10 cellular contexts compared by ENCODE assay signal in genomic region chr6:63816979-63817436, GRCh38.
DNase-seq lines count a peak whose midpoint lies in the region; ATAC-seq and TF ChIP-seq lines count a peak whose summit lies in the region.
"Had no signal": no experiment of that assay in that cellular context is flagged by ENCODE, and none has a peak within 500 bp of the region (broad histone marks: within the 10 kb centered on the region; RNA-seq: fewer than 3 reads in every experiment).

No MANE protein-coding gene starts in this region.

- no peak overlapping the region for H3K27ac Mint-ChIP-seq in stimulated activated naive CD8-positive, alpha-beta T cell treated with anti-CD3 and anti-CD28 coated beads, Interleukin-15, amount 100 ng/mL, for 72 hours
- no peak overlapping the region for H3K27ac Mint-ChIP-seq in activated T-cell treated with anti-CD3 and anti-CD28 coated beads, Interleukin-2, amount 50 U/mL, for 72 hours

- ATAC-seq in stimulated activated naive CD8-positive, alpha-beta T cell treated with anti-CD3 and anti-CD28 coated beads, Interleukin-15, amount 100 ng/mL, for 72 hours: peak; percentile 33
- no peak for ATAC-seq in stimulated activated naive CD8-positive, alpha-beta T cell treated with anti-CD3 and anti-CD28 coated beads, Interleukin-15, Interleukin-2, amounts not matched to agents 100 U/mL and 50 U/mL, for 24 hours
- peak; percentile 62 for ATAC-seq in foreskin keratinocyte
- ATAC-seq in activated T-cell treated with anti-CD3 and anti-CD28 coated beads, Interleukin-2, amount 50 U/mL, for 72 hours (replicated peaks in 1 of 2): no peak

- H3K36me3 Mint-ChIP-seq in activated T-cell treated with anti-CD3 and anti-CD28 coated beads, Interleukin-2, amount 50 U/mL, for 72 hours (ENCODE audit: insufficient read depth in 2 of 2): no peaks in the 10 kb centered on the region

- no peak overlapping the region for H3K4me3 Mint-ChIP-seq in stimulated activated naive CD8-positive, alpha-beta T cell treated with anti-CD3 and anti-CD28 coated beads, Interleukin-15, amount 100 ng/mL, for 72 hours
- H3K4me3 Mint-ChIP-seq in activated T-cell treated with anti-CD3 and anti-CD28 coated beads, Interleukin-2, amount 50 U/mL, for 72 hours: no peak overlapping the region

- H3K27ac ChIP-seq in foreskin keratinocyte: no peak overlapping the region
- H3K27ac ChIP-seq: esophagus muscularis mucosa, parathyroid adenoma had no signal

- H3K27me3 ChIP-seq in foreskin keratinocyte: no peaks in the 10 kb centered on the region
- H3K27me3 ChIP-seq: esophagus muscularis mucosa had no signal

- no peaks in the 10 kb centered on the region for H3K4me1 Mint-ChIP-seq in stimulated activated naive CD8-positive, alpha-beta T cell treated with anti-CD3 and anti-CD28 coated beads, Interleukin-15, amount 100 ng/mL, for 72 hours
- no peaks in the 10 kb centered on the region for H3K4me1 Mint-ChIP-seq in activated T-cell treated with anti-CD3 and anti-CD28 coated beads, Interleukin-2, amount 50 U/mL, for 72 hours (ENCODE audit: low read depth)

- DNase-seq in stimulated activated naive CD8-positive, alpha-beta T cell treated with anti-CD3 and anti-CD28 coated beads, Interleukin-15, amount 100 ng/mL, for 72 hours: no peak
- DNase-seq in stimulated activated naive CD8-positive, alpha-beta T cell treated with anti-CD3 and anti-CD28 coated beads, Interleukin-15, Interleukin-2, amounts not matched to agents 100 U/mL and 50 U/mL, for 24 hours: no peak
- peak; percentile 8 for DNase-seq in NCI-H748 treated with DMSO at 0.1 percent for 48 hours (lab: John Stamatoyannopoulos, UW)
- DNase-seq in foreskin keratinocyte: no peak
- DNase-seq in NCI-H2227 treated with DMSO at 0.1 percent for 48 hours (lab: John Stamatoyannopoulos, UW): no peak
- no peak for DNase-seq in stimulated activated naive CD4-positive, alpha-beta T cell treated with Interleukin-2 at 50 U/mL for 16 hours (lab: John Stamatoyannopoulos, UW)
- no peak for DNase-seq in glomerular visceral epithelial cell (ENCODE audit: extremely low spot score)
- no peak for DNase-seq in activated T-cell treated with anti-CD3 and anti-CD28 coated beads, Interleukin-2, amount 50 U/mL, for 72 hours

- TF ChIP-seq CTCF in foreskin keratinocyte (conservative IDR thresholded peaks at IDR 0.05): peak; percentile 45

- H3K9me3 Mint-ChIP-seq in stimulated activated naive CD8-positive, alpha-beta T cell treated with anti-CD3 and anti-CD28 coated beads, Interleukin-15, amount 100 ng/mL, for 72 hours: no peaks in the 10 kb centered on the region
- no peaks in the 10 kb centered on the region for H3K9me3 Mint-ChIP-seq in activated T-cell treated with anti-CD3 and anti-CD28 coated beads, Interleukin-2, amount 50 U/mL, for 72 hours

- H3K4me1 ChIP-seq in foreskin keratinocyte: peaks cover 7% of the 10 kb centered on the region
- H3K4me1 ChIP-seq: esophagus muscularis mucosa, parathyroid adenoma had no signal

- peaks cover 8% of the 10 kb centered on the region for H3K27me3 Mint-ChIP-seq in stimulated activated naive CD8-positive, alpha-beta T cell treated with anti-CD3 and anti-CD28 coated beads, Interleukin-15, amount 100 ng/mL, for 72 hours
- H3K27me3 Mint-ChIP-seq in activated T-cell treated with anti-CD3 and anti-CD28 coated beads, Interleukin-2, amount 50 U/mL, for 72 hours (ENCODE audit: low read depth): no peaks in the 10 kb centered on the region

Comparison
In these comparisons a context has a peak if more than half of its experiments do, and no peak if none do; other contexts are left out.
1. ATAC-seq: peak in stimulated activated naive CD8-positive, alpha-beta T cell treated with anti-CD3 and anti-CD28 coated beads, Interleukin-15, amount 100 ng/mL, for 72 hours (single experiment) and foreskin keratinocyte (single experiment); none in stimulated activated naive CD8-positive, alpha-beta T cell treated with anti-CD3 and anti-CD28 coated beads, Interleukin-15, Interleukin-2, amounts not matched to agents 100 U/mL and 50 U/mL, for 24 hours (single experiment) and activated T-cell treated with anti-CD3 and anti-CD28 coated beads, Interleukin-2, amount 50 U/mL, for 72 hours (0 of 2).